1 cellular context compared by ENCODE assay signal in the genomic region with DNA sequence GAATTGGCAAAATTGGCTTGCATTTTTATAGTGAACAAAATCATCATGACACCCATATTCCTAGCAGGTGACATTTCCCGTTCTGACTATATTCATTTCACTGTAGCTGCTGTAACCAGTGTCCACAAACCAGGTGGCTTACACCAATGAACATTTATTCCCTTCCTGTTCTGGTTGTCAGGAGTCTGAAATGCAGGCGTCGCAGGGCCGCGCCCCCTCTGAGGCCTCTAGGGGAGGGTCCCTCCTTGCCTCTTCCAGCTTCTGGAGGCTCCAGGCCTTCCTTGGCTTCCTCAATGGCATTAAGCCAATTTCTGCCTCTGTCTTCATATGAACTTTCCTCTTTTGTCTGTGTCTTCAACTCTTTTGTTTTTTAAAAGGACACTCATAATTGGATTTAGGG.
TF ChIP-seq lines count a peak whose summit lies in the region.

No MANE protein-coding gene starts in this region.

TF ChIP-seq in SK-N-SH treated with all-trans-retinoic acid at 6 μM for 48 hours, 23 proteins besides CTCF, POLR2A, EP300 and RAD21 (continued from another document):
- TF ChIP-seq POU6F1 (CRISPR knock-in tag; IDR thresholded peaks at IDR 0.05; ENCODE audit: borderline replicate concordance, low read depth) (no peak), TCF4 (CRISPR knock-in tag; IDR thresholded peaks at IDR 0.05; ENCODE audit: borderline replicate concordance) (no peak)
